Comparison of ENCODE assay signal across 34 cellular contexts in genomic region chr11:1117970-1118369, GRCh38. TPM values are rescaled to one million over a fixed set of nuclear protein-coding genes. Genes with fewer than 3 reads are reported as not detected.
A peak's percentile ranks its signal among the peaks of the same experiment; 100 is the strongest.
DNase-seq lines count a peak whose midpoint lies in the region; ATAC-seq and TF ChIP-seq lines count a peak whose summit lies in the region.
"Had no signal": no experiment of that assay in that cellular context is flagged by ENCODE, and none has a peak within 500 bp of the region (broad histone marks: within the 10 kb centered on the region; RNA-seq: fewer than 3 reads in every experiment).

No MANE protein-coding gene starts in this region.

- no peaks in the 10 kb centered on the region for H3K36me3 ChIP-seq in upper lobe of left lung
- H3K36me3 ChIP-seq: BLaER1 treated with 17β-estradiol and CSF1 and Interleukin-3, amounts not matched to agents 10 nM and 100 nM; gastroesophageal sphincter; pancreas; right atrium auricular region; tibial nerve had no signal

- no peaks in the 10 kb centered on the region for H3K4me1 Mint-ChIP-seq in activated B cell treated with CpG ODN at 0.5 μM for 24 hours
- no peaks in the 10 kb centered on the region for H3K4me1 Mint-ChIP-seq in neural crest cell
- H3K4me1 Mint-ChIP-seq: activated CD8-positive, alpha-beta memory T cell treated with anti-CD3 and anti-CD28 coated beads, Interleukin-2, amount 10 ng/mL, durations not matched to agents 7 days and 5 days; nephron had no signal

- TF ChIP-seq POLR2A in upper lobe of left lung (IDR thresholded peaks at IDR 0.05), result no peak

- POLR2A ChIA-PET in activated B cell treated with CpG ODN at 0.5 μM for 24 hours (lab: Charles Lee), result no interaction called here

- DNase-seq in cardiac septum (ENCODE audit: low spot score) (peak; percentile 58), right cardiac atrium (no peak), activated B cell treated with CpG ODN at 0.5 μM for 24 hours (peak; percentile 3), neural crest cell (ENCODE audit: low read depth, low spot score) (no peak), upper lobe of left lung (peak; percentile 12 to 57), NCI-H128 (lab: John Stamatoyannopoulos, UW; ENCODE audit: unreplicated experiment) (no peak)
- DNase-seq: activated CD4-positive, alpha-beta T cell treated with anti-CD3 and anti-CD28 coated beads, Interleukin-2, amount 50 U/mL, for 1 hour; activated CD8-positive, alpha-beta memory T cell treated with anti-CD3 and anti-CD28 coated beads, Interleukin-2, amount 10 ng/mL, durations not matched to agents 7 days and 5 days; activated T-cell treated with anti-CD3 and anti-CD28 coated beads, Interleukin-2, amount 50 U/mL, for 72 hours; amniotic stem cell; COR-L47; Kasumi-1; left cardiac atrium; mammary epithelial cell; NCI-H1417 treated with DMSO at 0.1 percent for 48 hours; NCI-H2029 treated with DMSO at 0.1 percent for 48 hours; NCI-H2227 treated with DMSO at 0.1 percent for 48 hours; NCI-H526; PC-3; SHP77; stimulated activated CD4-positive, alpha-beta T cell treated with anti-CD3 and anti-CD28 coated beads, Interleukin-12 subunit alpha, Interleukin-12 subunit beta, amount 100 ng/mL, for 4 hours; stimulated activated CD4-positive, alpha-beta T cell treated with anti-CD3 and anti-CD28 coated beads, Interleukin-2, amount 100 ng/mL, for 48 hours; stimulated activated naive CD8-positive, alpha-beta T cell treated with anti-CD3 and anti-CD28 coated beads, Interleukin-15, amount 100 ng/mL, for 72 hours had no signal

- ATAC-seq in right cardiac atrium, result no peak
- no peak for ATAC-seq in activated B cell treated with CpG ODN at 0.5 μM for 24 hours (ENCODE audit: low read depth)
- ATAC-seq in upper lobe of left lung (ENCODE audit: low FRiP score in 2 of 2), result no peak
- no peak for ATAC-seq in HG03025 (IDR thresholded peaks at IDR 0.05; ENCODE audit: low FRiP score, unreplicated experiment)
- ATAC-seq: activated CD8-positive, alpha-beta memory T cell treated with anti-CD3 and anti-CD28 coated beads, Interleukin-2, amount 10 ng/mL, durations not matched to agents 7 days and 5 days; activated T-cell treated with anti-CD3 and anti-CD28 coated beads, Interleukin-2, amount 50 U/mL, for 72 hours; gastroesophageal sphincter; HCT116; left cardiac atrium; pancreas; PC-3; stimulated activated naive CD8-positive, alpha-beta T cell treated with anti-CD3 and anti-CD28 coated beads, Interleukin-15, amount 100 ng/mL, for 72 hours had no signal

- no peak overlapping the region for H3K27ac ChIP-seq in right cardiac atrium (ENCODE audit: low read length)
- H3K27ac ChIP-seq in upper lobe of left lung, result no peak overlapping the region
- H3K27ac ChIP-seq: BLaER1 treated with 17β-estradiol and CSF1 and Interleukin-3, amounts not matched to agents 10 nM and 100 nM; gastroesophageal sphincter; hepatocyte; pancreas; right atrium auricular region; tibial nerve had no signal

- H3K36me3 Mint-ChIP-seq in activated B cell treated with CpG ODN at 0.5 μM for 24 hours (ENCODE audit: low read depth) (no peaks in the 10 kb centered on the region), neural crest cell (ENCODE audit: low read depth) (no peaks in the 10 kb centered on the region)
- H3K36me3 Mint-ChIP-seq: activated CD8-positive, alpha-beta memory T cell treated with anti-CD3 and anti-CD28 coated beads, Interleukin-2, amount 10 ng/mL, durations not matched to agents 7 days and 5 days; activated naive CD4-positive, alpha-beta T cell treated with anti-CD3 and anti-CD28 coated beads, Interleukin-2, amount 50 U/mL, for 24 hours had no signal

- intact Hi-C loops in cardiac septum (cut with DNase I), result no loop called here
- intact Hi-C loops in right cardiac atrium (cut with DNase I), result no loop called here
- intact Hi-C loops in activated B cell treated with CpG ODN at 0.5 μM for 24 hours (cut with micrococcal nuclease), result no loop called here

- H3K9me3 ChIP-seq in right cardiac atrium (ENCODE audit: control insufficient read depth, low read length), result no peaks in the 10 kb centered on the region
- no peaks in the 10 kb centered on the region for H3K9me3 ChIP-seq in upper lobe of left lung
- H3K9me3 ChIP-seq: BLaER1 treated with 17β-estradiol and CSF1 and Interleukin-3, amounts not matched to agents 10 nM and 100 nM; gastroesophageal sphincter; pancreas; right atrium auricular region; tibial nerve had no signal

- WGBS in right cardiac atrium, result 79% methylated on average over 5 of the region's 5 CpGs
- WGBS in upper lobe of left lung, 2 donors, result 74 to 83% methylated on average over 4 to 5 of the region's 5 CpGs

- TF ChIP-seq CTCF in activated B cell treated with CpG ODN at 0.5 μM for 24 hours (IDR thresholded peaks at IDR 0.05) (no peak), neural crest cell (conservative IDR thresholded peaks at IDR 0.05) (no peak), upper lobe of left lung (IDR thresholded peaks at IDR 0.05) (no peak)

- no peak for TF ChIP-seq EP300 in upper lobe of left lung (IDR thresholded peaks at IDR 0.05)

- H3K4me1 ChIP-seq in right cardiac atrium (ENCODE audit: control insufficient read depth, insufficient read depth, low read length), result no peaks in the 10 kb centered on the region
- H3K4me1 ChIP-seq in upper lobe of left lung, result no peaks in the 10 kb centered on the region
- H3K4me1 ChIP-seq: BLaER1 treated with 17β-estradiol and CSF1 and Interleukin-3, amounts not matched to agents 10 nM and 100 nM; gastroesophageal sphincter; pancreas; right atrium auricular region; tibial nerve had no signal

- H3K4me3 Mint-ChIP-seq in activated B cell treated with CpG ODN at 0.5 μM for 24 hours, result no peak overlapping the region
- no peak overlapping the region for H3K4me3 Mint-ChIP-seq in neural crest cell
- H3K4me3 Mint-ChIP-seq: activated CD8-positive, alpha-beta memory T cell treated with anti-CD3 and anti-CD28 coated beads, Interleukin-2, amount 10 ng/mL, durations not matched to agents 7 days and 5 days; activated naive CD4-positive, alpha-beta T cell treated with anti-CD3 and anti-CD28 coated beads, Interleukin-2, amount 50 U/mL, for 24 hours; activated T-cell treated with anti-CD3 and anti-CD28 coated beads, Interleukin-2, amount 50 U/mL, for 72 hours; nephron; stimulated activated naive CD8-positive, alpha-beta T cell treated with anti-CD3 and anti-CD28 coated beads, Interleukin-15, amount 100 ng/mL, for 72 hours; T-helper 2 cell treated with Interferon-gamma antibody and Interleukin-4, amounts not matched to agents 5 μg/mL and 100 μg/mL, for 36 hours had no signal

- peaks cover 8% of the 10 kb centered on the region for H3K27me3 Mint-ChIP-seq in activated B cell treated with CpG ODN at 0.5 μM for 24 hours
- peaks cover 5% of the 10 kb centered on the region for H3K27me3 Mint-ChIP-seq in neural crest cell (ENCODE audit: low read depth)
- H3K27me3 Mint-ChIP-seq: activated CD8-positive, alpha-beta memory T cell treated with anti-CD3 and anti-CD28 coated beads, Interleukin-2, amount 10 ng/mL, durations not matched to agents 7 days and 5 days; activated naive CD4-positive, alpha-beta T cell treated with anti-CD3 and anti-CD28 coated beads, Interleukin-2, amount 50 U/mL, for 24 hours; stimulated activated naive CD8-positive, alpha-beta T cell treated with anti-CD3 and anti-CD28 coated beads, Interleukin-15, amount 100 ng/mL, for 72 hours had no signal

- CTCF ChIA-PET in activated B cell treated with CpG ODN at 0.5 μM for 24 hours (lab: Charles Lee), result no interaction called here

- H3K9me3 Mint-ChIP-seq in activated B cell treated with CpG ODN at 0.5 μM for 24 hours (no peaks in the 10 kb centered on the region), neural crest cell (no peaks in the 10 kb centered on the region)
- H3K9me3 Mint-ChIP-seq: activated naive CD4-positive, alpha-beta T cell treated with anti-CD3 and anti-CD28 coated beads, Interleukin-2, amount 50 U/mL, for 24 hours; activated T-cell treated with anti-CD3 and anti-CD28 coated beads, Interleukin-2, amount 50 U/mL, for 72 hours; nephron; stimulated activated naive CD8-positive, alpha-beta T cell treated with anti-CD3 and anti-CD28 coated beads, Interleukin-15, amount 100 ng/mL, for 72 hours; T-helper 2 cell treated with Interferon-gamma antibody and Interleukin-4, amounts not matched to agents 5 μg/mL and 100 μg/mL, for 36 hours had no signal

- H3K27ac Mint-ChIP-seq in activated B cell treated with CpG ODN at 0.5 μM for 24 hours (no peak overlapping the region), neural crest cell (ENCODE audit: unreplicated experiment) (peak overlapping the region; percentile 57)
- H3K27ac Mint-ChIP-seq: activated CD8-positive, alpha-beta memory T cell treated with anti-CD3 and anti-CD28 coated beads, Interleukin-2, amount 10 ng/mL, durations not matched to agents 7 days and 5 days; activated naive CD4-positive, alpha-beta T cell treated with anti-CD3 and anti-CD28 coated beads, Interleukin-2, amount 50 U/mL, for 24 hours; activated T-cell treated with anti-CD3 and anti-CD28 coated beads, Interleukin-2, amount 50 U/mL, for 72 hours; nephron; T-helper 2 cell treated with Interferon-gamma antibody and Interleukin-4, amounts not matched to agents 5 μg/mL and 100 μg/mL, for 36 hours had no signal

- no peaks in the 10 kb centered on the region for H3K27me3 ChIP-seq in right cardiac atrium (ENCODE audit: control insufficient read depth, insufficient read depth)
- no peaks in the 10 kb centered on the region for H3K27me3 ChIP-seq in upper lobe of left lung
- H3K27me3 ChIP-seq: hepatocyte, pancreas, right atrium auricular region had no signal

- H3K4me3 ChIP-seq in right cardiac atrium (ENCODE audit: low read length) (no peak overlapping the region), upper lobe of left lung (no peak overlapping the region)
- H3K4me3 ChIP-seq: BLaER1 treated with 17β-estradiol and CSF1 and Interleukin-3, amounts not matched to agents 10 nM and 100 nM; gastroesophageal sphincter; hepatocyte; pancreas; right atrium auricular region; tibial nerve had no signal

RNA-seq across cellular contexts. Expression of gene MUC5AC, which starts 39.8 kb away (rescaled TPM):
- total RNA-seq in cardiac septum, result not detected
- total RNA-seq in right cardiac atrium, result not detected
- polyA plus RNA-seq in right cardiac atrium, result not detected
- not detected in 2 replicates for total RNA-seq in activated B cell treated with CpG ODN at 0.5 μM for 24 hours
- total RNA-seq in neural crest cell, result not detected in 2 replicates
- 1 to 10 TPM in 2 of 6 donors, under 1 TPM in 3, not detected in 1; under 0.01 to 7.3 (median 0.78) TPM for total RNA-seq in upper lobe of left lung
- total RNA-seq: activated CD8-positive, alpha-beta memory T cell treated with anti-CD3 and anti-CD28 coated beads, Interleukin-2, amount 10 ng/mL, durations not matched to agents 7 days and 5 days; activated T-cell treated with anti-CD3 and anti-CD28 coated beads, Interleukin-2, amount 50 U/mL, for 72 hours; left cardiac atrium; mammary epithelial cell; right atrium auricular region; tibial nerve had no signal

RNA-seq across cellular contexts. Expression of gene MUC2, which starts 43.3 kb away (rescaled TPM):
- total RNA-seq in cardiac septum, result 0.03 TPM
- total RNA-seq in right cardiac atrium, result under 1 TPM in 1 of 4 donors, not detected in 3; 0.03 TPM
- polyA plus RNA-seq in right cardiac atrium, result 0.02 TPM
- not detected in 2 replicates for total RNA-seq in activated B cell treated with CpG ODN at 0.5 μM for 24 hours
- total RNA-seq in neural crest cell, result not detected in 2 replicates
- total RNA-seq in upper lobe of left lung, result under 1 TPM in 2 of 6 donors, not detected in 4; 0.11 to 0.84 TPM
- total RNA-seq: activated CD8-positive, alpha-beta memory T cell treated with anti-CD3 and anti-CD28 coated beads, Interleukin-2, amount 10 ng/mL, durations not matched to agents 7 days and 5 days; activated T-cell treated with anti-CD3 and anti-CD28 coated beads, Interleukin-2, amount 50 U/mL, for 72 hours; mammary epithelial cell; right atrium auricular region; tibial nerve had no signal
- polyA plus RNA-seq: mammary epithelial cell had no signal

Comparison
In these comparisons a context has a peak if more than half of its experiments do, and no peak if none do; other contexts are left out.
1. DNase-seq: peak in cardiac septum (single experiment), activated B cell treated with CpG ODN at 0.5 μM for 24 hours (single experiment) and upper lobe of left lung (2 of 2); none in right cardiac atrium (0 of 3), neural crest cell (single experiment) and NCI-H128 (single experiment).